8 cellular contexts compared by ENCODE assay signal in the genomic region with DNA sequence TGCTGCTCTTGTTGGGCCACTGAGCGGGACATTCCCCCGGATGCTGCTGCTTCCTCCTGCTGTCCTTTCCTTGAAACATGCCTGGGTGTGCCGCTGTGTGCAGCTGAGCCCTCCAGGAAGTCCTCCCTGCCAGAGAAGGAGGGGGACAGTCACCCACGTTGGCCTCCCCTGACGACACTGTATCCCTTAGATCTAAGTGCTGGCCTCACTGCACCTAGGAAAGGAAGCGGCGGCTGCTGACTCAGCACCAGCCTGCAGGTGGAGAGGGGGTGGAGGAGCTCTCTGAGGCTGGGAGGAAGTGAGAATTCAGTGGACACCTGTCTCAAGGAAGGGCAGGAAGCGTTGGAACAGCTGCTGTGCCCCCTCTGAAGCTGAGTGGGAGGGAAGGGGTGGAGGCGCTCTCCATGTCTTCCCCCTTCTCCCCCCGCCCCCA.
A peak's percentile ranks its signal among the peaks of the same experiment; 100 is the strongest.
DNase-seq lines count a peak whose midpoint lies in the region; ATAC-seq, FAIRE-seq and TF ChIP-seq lines count a peak whose summit lies in the region.

No MANE protein-coding gene starts in this region.

- intact Hi-C loops in upper lobe of right lung (cut with DNase I) = no loop called here

- no peaks in the 10 kb centered on the region for H3K36me3 ChIP-seq in upper lobe of right lung
- H3K36me3 ChIP-seq in BE2C = no peaks in the 10 kb centered on the region; the same call in none of the 2 replicates

- H3K9me3 Mint-ChIP-seq in activated CD8-positive, alpha-beta memory T cell treated with anti-CD3 and anti-CD28 coated beads, Interleukin-2, amount 10 ng/mL, durations not matched to agents 7 days and 5 days (ENCODE audit: low read depth) = no peaks in the 10 kb centered on the region

- H3K4me3 ChIP-seq in upper lobe of right lung = no peak overlapping the region
- H3K4me3 ChIP-seq in BE2C (ENCODE audit: low read depth, low read length) = no peak overlapping the region

- no peak overlapping the region for H3K4me3 Mint-ChIP-seq in activated CD8-positive, alpha-beta memory T cell treated with anti-CD3 and anti-CD28 coated beads, Interleukin-2, amount 10 ng/mL, durations not matched to agents 7 days and 5 days

- FAIRE-seq in GM12892 (lab: Jason Lieb, UNC) = peak; percentile 64

- ATAC-seq in GM21717 (IDR thresholded peaks at IDR 0.05; ENCODE audit: unreplicated experiment) = peak; percentile 83
- peak; percentile 82 for ATAC-seq in activated CD8-positive, alpha-beta memory T cell treated with anti-CD3 and anti-CD28 coated beads, Interleukin-2, amount 10 ng/mL, durations not matched to agents 7 days and 5 days
- peak; percentile 76 for ATAC-seq in upper lobe of right lung

- peak overlapping the region; percentile 57 for H3K27ac Mint-ChIP-seq in activated CD8-positive, alpha-beta memory T cell treated with anti-CD3 and anti-CD28 coated beads, Interleukin-2, amount 10 ng/mL, durations not matched to agents 7 days and 5 days

- H3K4me1 Mint-ChIP-seq in activated CD8-positive, alpha-beta memory T cell treated with anti-CD3 and anti-CD28 coated beads, Interleukin-2, amount 10 ng/mL, durations not matched to agents 7 days and 5 days = peaks cover 33% of the 10 kb centered on the region

- H3K36me3 Mint-ChIP-seq in activated CD8-positive, alpha-beta memory T cell treated with anti-CD3 and anti-CD28 coated beads, Interleukin-2, amount 10 ng/mL, durations not matched to agents 7 days and 5 days = no peaks in the 10 kb centered on the region

- H3K27me3 ChIP-seq in upper lobe of right lung (no peaks in the 10 kb centered on the region), BE2C (no peaks in the 10 kb centered on the region)

- peak overlapping the region; percentile 11 for H3K27ac ChIP-seq in upper lobe of right lung

- peaks cover 17% of the 10 kb centered on the region for H3K27me3 Mint-ChIP-seq in activated CD8-positive, alpha-beta memory T cell treated with anti-CD3 and anti-CD28 coated beads, Interleukin-2, amount 10 ng/mL, durations not matched to agents 7 days and 5 days

- DNase-seq in GM12892 (ENCODE audit: insufficient read length) = peak; percentile 51
- peak; percentile 90 to 94 for DNase-seq in Kasumi-1 (lab: John Stamatoyannopoulos, UW)
- peak; percentile 76 for DNase-seq in activated CD8-positive, alpha-beta memory T cell treated with anti-CD3 and anti-CD28 coated beads, Interleukin-2, amount 10 ng/mL, durations not matched to agents 7 days and 5 days
- peak; percentile 59 for DNase-seq in iPS-NIHi11 (ENCODE audit: low spot score)
- DNase-seq in upper lobe of right lung = peak; percentile 65
- no peak for DNase-seq in C1 segment of cervical spinal cord (lab: John Stamatoyannopoulos, UW)
- no peak for DNase-seq in BE2C

- CTCF ChIA-PET in activated CD8-positive, alpha-beta memory T cell treated with anti-CD3 and anti-CD28 coated beads, Interleukin-2, amount 10 ng/mL, durations not matched to agents 7 days and 5 days (lab: Charles Lee) = interaction anchor here (0.9 to 1.7 kb wide), 3 partner anchors 15 to 314 kb away, joined by 3 to 7 read pairs (median 3); no protein-coding TSS in a partner anchor

- H3K9me3 ChIP-seq in upper lobe of right lung (no peaks in the 10 kb centered on the region), BE2C (no peaks in the 10 kb centered on the region)

- TF ChIP-seq CTCF in upper lobe of right lung (IDR thresholded peaks at IDR 0.05) = no peak
- TF ChIP-seq CTCF in BE2C (IDR thresholded peaks at IDR 0.05; ENCODE audit: low read depth, low read length) = no peak

- no peak for TF ChIP-seq POLR2A in GM12892 (IDR thresholded peaks at IDR 0.05; ENCODE audit: low read depth, low read length)

- H3K4me1 ChIP-seq in upper lobe of right lung = peaks cover 5% of the 10 kb centered on the region
- no peaks in the 10 kb centered on the region for H3K4me1 ChIP-seq in BE2C

Comparison
In these comparisons a context has a peak if more than half of its experiments do, and no peak if none do; other contexts are left out.
1. DNase-seq: peak in GM12892 (single experiment), Kasumi-1 (2 of 2), activated CD8-positive, alpha-beta memory T cell treated with anti-CD3 and anti-CD28 coated beads, Interleukin-2, amount 10 ng/mL, durations not matched to agents 7 days and 5 days (single experiment), iPS-NIHi11 (single experiment) and upper lobe of right lung (single experiment); none in C1 segment of cervical spinal cord (0 of 14) and BE2C (single experiment).
2. Peak in every context shown above with its lines, with median percentiles within 50 percentile points of each other: ATAC-seq.